12 cellular contexts compared by ENCODE assay signal in the genomic region with DNA sequence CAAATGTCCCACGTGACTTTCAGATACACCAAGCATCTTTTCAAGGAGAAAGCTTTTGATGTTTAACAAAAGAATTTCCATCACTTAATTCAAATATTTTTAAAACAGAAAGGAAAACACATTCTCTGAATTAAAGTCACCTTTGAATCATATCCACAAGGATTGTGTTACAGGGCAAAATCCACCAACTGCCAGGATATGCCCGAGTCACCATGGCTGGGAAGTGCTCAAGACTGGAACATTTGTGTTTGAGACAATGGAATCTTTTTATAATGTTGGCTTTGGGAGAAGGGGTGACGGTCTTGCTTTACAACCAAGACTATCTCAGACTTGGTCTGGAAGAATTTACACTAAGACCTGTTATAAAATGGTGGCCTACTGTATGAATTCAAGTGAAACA. TPM values are rescaled to one million over a fixed set of nuclear protein-coding genes. Genes with fewer than 3 reads are reported as not detected.
A peak's percentile ranks its signal among the peaks of the same experiment; 100 is the strongest.
DNase-seq lines count a peak whose midpoint lies in the region; ATAC-seq and TF ChIP-seq lines count a peak whose summit lies in the region.
"Had no signal": no experiment of that assay in that cellular context is flagged by ENCODE, and none has a peak within 500 bp of the region (broad histone marks: within the 10 kb centered on the region; RNA-seq: fewer than 3 reads in every experiment).

No MANE protein-coding gene starts in this region.

- no peak overlapping the region for H3K4me3 Mint-ChIP-seq in activated T-helper 1 cell treated with anti-CD3 and anti-CD28 coated beads, Interleukin-12 subunit alpha, Interleukin-12 subunit beta, Interleukin-2, Interleukin-4 antibody, amounts not matched to agents 30 ng/mL and 10 ng/mL and 1 ng/mL, durations not matched to agents 14 hours and 24 hours and 36 hours
- H3K4me3 Mint-ChIP-seq: dendritic cell treated with granulocyte-macrophage colony-stimulating factor and Interleukin-4, amounts not matched to agents 40 ng/mL and 50 ng/mL, for 4 days had no signal

- no peak for TF ChIP-seq EP300 in stomach (IDR thresholded peaks at IDR 0.05)

- TF ChIP-seq POLR2A in stomach (IDR thresholded peaks at IDR 0.05), result no peak

- no peak overlapping the region for H3K27ac ChIP-seq in stomach
- H3K27ac ChIP-seq: adrenal gland, C4-2B had no signal

- TF ChIP-seq CTCF in stomach (IDR thresholded peaks at IDR 0.05), result no peak
- TF ChIP-seq CTCF in GM10248 (IDR thresholded peaks at IDR 0.05; ENCODE audit: control extremely low read depth, extremely low read depth, low read depth, missing control alignments), result no peak

- POLR2A ChIA-PET in GM10248 (lab: Yijun Ruan, JAX), result interaction anchor here (0.5 kb wide), 1 partner anchor 149 kb away, joined by 6 read pairs; no protein-coding TSS in a partner anchor

- intact Hi-C loops in activated T-helper 1 cell treated with anti-CD3 and anti-CD28 coated beads, Interleukin-12 subunit alpha, Interleukin-12 subunit beta, Interleukin-2, Interleukin-4 antibody, amounts not matched to agents 30 ng/mL and 10 ng/mL and 1 ng/mL, durations not matched to agents 14 hours and 24 hours and 36 hours (cut with micrococcal nuclease), result no loop called here
- intact Hi-C loops in left colon (cut with DNase I, micrococcal nuclease) (no loop called here), stomach (cut with DNase I; ENCODE audit: low total_unique reads) (no loop called here)

- peaks cover 18 to 96% (median 95%) of the 10 kb centered on the region in 4 donors for H3K36me3 ChIP-seq in stomach

- CTCF ChIA-PET in GM10248 (lab: Yijun Ruan, JAX), result interaction anchor here (1.1 to 2.9 kb wide), 4 partner anchors 10 to 175 kb away, joined by 4 to 23 read pairs (median 8); no protein-coding TSS in a partner anchor

- DNase-seq in AG08395 (ENCODE audit: low spot score) (peak; percentile 48), EH (ENCODE audit: low read depth) (peak; percentile 58), left colon (no peak), stomach (no peak), GM10248 (ENCODE audit: extremely low spot score) (no peak), HT-29 (ENCODE audit: low spot score) (no peak)
- DNase-seq in activated T-helper 1 cell treated with anti-CD3 and anti-CD28 coated beads, Interleukin-12 subunit alpha, Interleukin-12 subunit beta, Interleukin-2, Interleukin-4 antibody, amounts not matched to agents 30 ng/mL and 10 ng/mL and 1 ng/mL, durations not matched to agents 14 hours and 24 hours and 36 hours (ENCODE audit: low spot score), result no peak
- DNase-seq: NCI-H1436 had no signal

- H3K27me3 Mint-ChIP-seq in activated T-helper 1 cell treated with anti-CD3 and anti-CD28 coated beads, Interleukin-12 subunit alpha, Interleukin-12 subunit beta, Interleukin-2, Interleukin-4 antibody, amounts not matched to agents 30 ng/mL and 10 ng/mL and 1 ng/mL, durations not matched to agents 14 hours and 24 hours and 36 hours (ENCODE audit: insufficient read depth), result no peaks in the 10 kb centered on the region
- H3K27me3 Mint-ChIP-seq: dendritic cell treated with granulocyte-macrophage colony-stimulating factor and Interleukin-4, amounts not matched to agents 40 ng/mL and 50 ng/mL, for 4 days had no signal

- H3K9me3 Mint-ChIP-seq in activated T-helper 1 cell treated with anti-CD3 and anti-CD28 coated beads, Interleukin-12 subunit alpha, Interleukin-12 subunit beta, Interleukin-2, Interleukin-4 antibody, amounts not matched to agents 30 ng/mL and 10 ng/mL and 1 ng/mL, durations not matched to agents 14 hours and 24 hours and 36 hours, result no peaks in the 10 kb centered on the region
- H3K9me3 Mint-ChIP-seq: dendritic cell treated with granulocyte-macrophage colony-stimulating factor and Interleukin-4, amounts not matched to agents 40 ng/mL and 50 ng/mL, for 4 days had no signal

- peaks cover 17% of the 10 kb centered on the region for H3K4me1 Mint-ChIP-seq in activated T-helper 1 cell treated with anti-CD3 and anti-CD28 coated beads, Interleukin-12 subunit alpha, Interleukin-12 subunit beta, Interleukin-2, Interleukin-4 antibody, amounts not matched to agents 30 ng/mL and 10 ng/mL and 1 ng/mL, durations not matched to agents 14 hours and 24 hours and 36 hours (ENCODE audit: low read depth)

- H3K4me1 ChIP-seq in stomach, result no peaks in the 10 kb centered on the region

- no peaks in the 10 kb centered on the region for H3K27me3 ChIP-seq in stomach
- H3K27me3 ChIP-seq: adrenal gland had no signal

- H3K36me3 Mint-ChIP-seq in activated T-helper 1 cell treated with anti-CD3 and anti-CD28 coated beads, Interleukin-12 subunit alpha, Interleukin-12 subunit beta, Interleukin-2, Interleukin-4 antibody, amounts not matched to agents 30 ng/mL and 10 ng/mL and 1 ng/mL, durations not matched to agents 14 hours and 24 hours and 36 hours (ENCODE audit: low read depth), result peaks cover 27% of the 10 kb centered on the region

- WGBS in stomach, 5 donors, result 66 to 81% (median 73%) methylated on average over 3 of the region's 3 CpGs

- no peaks in the 10 kb centered on the region for H3K9me3 ChIP-seq in stomach
- H3K9me3 ChIP-seq: adrenal gland had no signal

- ATAC-seq in left colon, result peak; percentile 68
- ATAC-seq in activated CD4-positive, CD25-positive, alpha-beta regulatory T cell treated with anti-CD3 and anti-CD28 coated beads, Interleukin-2, amount 50 U/mL, for 24 hours, result no peak

- peak overlapping the region; percentile 40 for H3K27ac Mint-ChIP-seq in activated T-helper 1 cell treated with anti-CD3 and anti-CD28 coated beads, Interleukin-12 subunit alpha, Interleukin-12 subunit beta, Interleukin-2, Interleukin-4 antibody, amounts not matched to agents 30 ng/mL and 10 ng/mL and 1 ng/mL, durations not matched to agents 14 hours and 24 hours and 36 hours
- H3K27ac Mint-ChIP-seq: dendritic cell treated with granulocyte-macrophage colony-stimulating factor and Interleukin-4, amounts not matched to agents 40 ng/mL and 50 ng/mL, for 4 days had no signal

- no peak overlapping the region for H3K4me3 ChIP-seq in stomach
- H3K4me3 ChIP-seq: adrenal gland had no signal

RNA-seq across cellular contexts. Expression of a gene that starts 40.8 kb away (rescaled TPM):
- total RNA-seq in activated T-helper 1 cell treated with anti-CD3 and anti-CD28 coated beads, Interleukin-12 subunit alpha, Interleukin-12 subunit beta, Interleukin-2, Interleukin-4 antibody, amounts not matched to agents 30 ng/mL and 10 ng/mL and 1 ng/mL, durations not matched to agents 14 hours and 24 hours and 36 hours, result 15.4 and 17.9 TPM in 2 replicates
- total RNA-seq in left colon (10 to 100 TPM; 26.5 to 33.2 TPM), stomach (10 to 100 TPM in 4 of 5 donors, 1 to 10 TPM in 1; 1.2 to 50.9 (median 24.0) TPM)
- 10 to 100 TPM; 15.2 to 24.4 (median 15.3) TPM for polyA plus RNA-seq in stomach
- total RNA-seq in HT-29 (2014; rRNA removed; shearing (Covaris generic)), result 290 and 308 TPM in 2 replicates

Comparison
In these comparisons a context has a peak if more than half of its experiments do, and no peak if none do; other contexts are left out.
1. DNase-seq: peak in AG08395 (single experiment) and EH (single experiment); none in activated T-helper 1 cell treated with anti-CD3 and anti-CD28 coated beads, Interleukin-12 subunit alpha, Interleukin-12 subunit beta, Interleukin-2, Interleukin-4 antibody, amounts not matched to agents 30 ng/mL and 10 ng/mL and 1 ng/mL, durations not matched to agents 14 hours and 24 hours and 36 hours (single experiment), left colon (0 of 2), stomach (single experiment), GM10248 (single experiment) and HT-29 (single experiment).